1 cellular context compared by ENCODE assay signal in the genomic region with DNA sequence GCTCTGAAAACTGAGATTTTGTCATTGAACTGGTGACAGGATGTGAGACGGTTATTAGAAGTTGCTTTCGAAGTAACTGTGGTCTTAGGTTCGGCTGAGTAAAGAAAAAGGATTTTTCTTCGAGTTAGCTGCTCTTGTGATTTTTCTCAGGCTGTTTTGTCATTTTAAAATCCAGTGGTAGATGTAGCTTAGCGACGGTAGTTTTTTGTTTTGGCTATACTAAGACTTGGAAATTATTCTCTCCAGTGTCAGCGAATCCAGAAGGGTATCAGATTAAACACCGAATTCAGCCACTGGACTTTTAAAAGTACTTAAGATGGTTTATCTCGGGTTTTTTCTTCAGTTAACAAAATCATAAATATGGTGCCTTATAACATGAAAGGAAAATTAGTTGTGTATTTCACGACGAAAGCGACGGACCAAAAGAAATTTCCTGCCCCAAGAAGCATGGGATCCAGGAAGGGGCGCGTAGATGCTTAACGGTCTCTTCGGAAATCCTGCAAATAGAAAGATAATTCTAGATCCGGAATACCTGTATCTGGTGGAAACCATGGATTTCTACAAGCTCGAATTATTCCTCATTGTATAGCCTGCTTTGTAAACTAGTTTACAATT.
TF ChIP-seq lines count a peak whose summit lies in the region.

No MANE protein-coding gene starts in this region.

TF ChIP-seq in HepG2, 621 proteins besides CTCF, POLR2A, EP300 and RAD21 (continued from another document):
- TF ChIP-seq, protein P1, sequence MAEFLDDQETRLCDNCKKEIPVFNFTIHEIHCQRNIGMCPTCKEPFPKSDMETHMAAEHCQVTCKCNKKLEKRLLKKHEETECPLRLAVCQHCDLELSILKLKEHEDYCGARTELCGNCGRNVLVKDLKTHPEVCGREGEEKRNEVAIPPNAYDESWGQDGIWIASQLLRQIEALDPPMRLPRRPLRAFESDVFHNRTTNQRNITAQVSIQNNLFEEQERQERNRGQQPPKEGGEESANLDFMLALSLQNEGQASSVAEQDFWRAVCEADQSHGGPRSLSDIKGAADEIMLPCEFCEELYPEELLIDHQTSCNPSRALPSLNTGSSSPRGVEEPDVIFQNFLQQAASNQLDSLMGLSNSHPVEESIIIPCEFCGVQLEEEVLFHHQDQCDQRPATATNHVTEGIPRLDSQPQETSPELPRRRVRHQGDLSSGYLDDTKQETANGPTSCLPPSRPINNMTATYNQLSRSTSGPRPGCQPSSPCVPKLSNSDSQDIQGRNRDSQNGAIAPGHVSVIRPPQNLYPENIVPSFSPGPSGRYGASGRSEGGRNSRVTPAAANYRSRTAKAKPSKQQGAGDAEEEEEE (CRISPR knock-in tag; IDR thresholded peaks at IDR 0.05; ENCODE audit: borderline replicate concordance), result no peak
- TF ChIP-seq, protein P2, sequence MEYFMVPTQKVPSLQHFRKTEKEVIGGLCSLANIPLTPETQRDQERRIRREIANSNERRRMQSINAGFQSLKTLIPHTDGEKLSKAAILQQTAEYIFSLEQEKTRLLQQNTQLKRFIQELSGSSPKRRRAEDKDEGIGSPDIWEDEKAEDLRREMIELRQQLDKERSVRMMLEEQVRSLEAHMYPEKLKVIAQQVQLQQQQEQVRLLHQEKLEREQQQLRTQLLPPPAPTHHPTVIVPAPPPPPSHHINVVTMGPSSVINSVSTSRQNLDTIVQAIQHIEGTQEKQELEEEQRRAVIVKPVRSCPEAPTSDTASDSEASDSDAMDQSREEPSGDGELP (IDR thresholded peaks at IDR 0.05; ENCODE audit: borderline replicate concordance, low read depth), result no peak
- TF ChIP-seq SALL2 (CRISPR knock-in tag; IDR thresholded peaks at IDR 0.05) (no peak), BORCS8-MEF2B (CRISPR knock-in tag; IDR thresholded peaks at IDR 0.05) (no peak), ZNF264 (CRISPR knock-in tag; IDR thresholded peaks at IDR 0.05) (no peak; the same call in 1 of the 2 replicates), ZFP1 (CRISPR knock-in tag; IDR thresholded peaks at IDR 0.05) (no peak), ZBTB20 (CRISPR knock-in tag; IDR thresholded peaks at IDR 0.05; ENCODE audit: borderline replicate concordance, low read depth) (no peak), ONECUT2 (CRISPR knock-in tag; IDR thresholded peaks at IDR 0.05) (no peak), NFYB (CRISPR knock-in tag; IDR thresholded peaks at IDR 0.05) (no peak), ZNF367 (CRISPR knock-in tag; IDR thresholded peaks at IDR 0.05; ENCODE audit: borderline replicate concordance) (no peak), ZEB1 (IDR thresholded peaks at IDR 0.05; ENCODE audit: insufficient replicate concordance, low read depth) (peak; percentile 19), NFIB (CRISPR knock-in tag; IDR thresholded peaks at IDR 0.05; ENCODE audit: borderline replicate concordance) (no peak), RORA (CRISPR knock-in tag; IDR thresholded peaks at IDR 0.05) (no peak), FOXJ3 (CRISPR knock-in tag; IDR thresholded peaks at IDR 0.05; ENCODE audit: borderline replicate concordance) (peak; percentile 60; the same call in 1 of the 2 replicates), WIZ (CRISPR knock-in tag; IDR thresholded peaks at IDR 0.05) (no peak), GATA4 (IDR thresholded peaks at IDR 0.05; ENCODE audit: borderline replicate concordance, low read depth) (no peak), SOX6 (IDR thresholded peaks at IDR 0.05) (no peak), SOX6 (CRISPR knock-in tag; IDR thresholded peaks at IDR 0.05) (no peak), ZNF703 (CRISPR knock-in tag; IDR thresholded peaks at IDR 0.05; ENCODE audit: borderline replicate concordance) (no peak), GATAD2A (CRISPR knock-in tag; IDR thresholded peaks at IDR 0.05) (no peak)
- TF ChIP-seq, protein P3, sequence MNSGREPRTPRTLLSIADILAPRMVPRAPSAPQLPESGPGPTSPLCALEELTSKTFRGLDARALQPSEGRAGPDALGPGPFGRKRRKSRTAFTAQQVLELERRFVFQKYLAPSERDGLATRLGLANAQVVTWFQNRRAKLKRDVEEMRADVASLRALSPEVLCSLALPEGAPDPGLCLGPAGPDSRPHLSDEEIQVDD (CRISPR knock-in tag; IDR thresholded peaks at IDR 0.05; ENCODE audit: borderline replicate concordance), result no peak
- TF ChIP-seq, protein P4, sequence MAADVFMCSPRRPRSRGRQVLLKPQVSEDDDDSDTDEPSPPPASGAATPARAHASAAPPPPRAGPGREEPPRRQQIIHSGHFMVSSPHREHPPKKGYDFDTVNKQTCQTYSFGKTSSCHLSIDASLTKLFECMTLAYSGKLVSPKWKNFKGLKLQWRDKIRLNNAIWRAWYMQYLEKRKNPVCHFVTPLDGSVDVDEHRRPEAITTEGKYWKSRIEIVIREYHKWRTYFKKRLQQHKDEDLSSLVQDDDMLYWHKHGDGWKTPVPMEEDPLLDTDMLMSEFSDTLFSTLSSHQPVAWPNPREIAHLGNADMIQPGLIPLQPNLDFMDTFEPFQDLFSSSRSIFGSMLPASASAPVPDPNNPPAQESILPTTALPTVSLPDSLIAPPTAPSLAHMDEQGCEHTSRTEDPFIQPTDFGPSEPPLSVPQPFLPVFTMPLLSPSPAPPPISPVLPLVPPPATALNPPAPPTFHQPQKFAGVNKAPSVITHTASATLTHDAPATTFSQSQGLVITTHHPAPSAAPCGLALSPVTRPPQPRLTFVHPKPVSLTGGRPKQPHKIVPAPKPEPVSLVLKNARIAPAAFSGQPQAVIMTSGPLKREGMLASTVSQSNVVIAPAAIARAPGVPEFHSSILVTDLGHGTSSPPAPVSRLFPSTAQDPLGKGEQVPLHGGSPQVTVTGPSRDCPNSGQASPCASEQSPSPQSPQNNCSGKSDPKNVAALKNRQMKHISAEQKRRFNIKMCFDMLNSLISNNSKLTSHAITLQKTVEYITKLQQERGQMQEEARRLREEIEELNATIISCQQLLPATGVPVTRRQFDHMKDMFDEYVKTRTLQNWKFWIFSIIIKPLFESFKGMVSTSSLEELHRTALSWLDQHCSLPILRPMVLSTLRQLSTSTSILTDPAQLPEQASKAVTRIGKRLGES (CRISPR knock-in tag; IDR thresholded peaks at IDR 0.05; ENCODE audit: borderline replicate concordance), result no peak
- TF ChIP-seq, protein P5, sequence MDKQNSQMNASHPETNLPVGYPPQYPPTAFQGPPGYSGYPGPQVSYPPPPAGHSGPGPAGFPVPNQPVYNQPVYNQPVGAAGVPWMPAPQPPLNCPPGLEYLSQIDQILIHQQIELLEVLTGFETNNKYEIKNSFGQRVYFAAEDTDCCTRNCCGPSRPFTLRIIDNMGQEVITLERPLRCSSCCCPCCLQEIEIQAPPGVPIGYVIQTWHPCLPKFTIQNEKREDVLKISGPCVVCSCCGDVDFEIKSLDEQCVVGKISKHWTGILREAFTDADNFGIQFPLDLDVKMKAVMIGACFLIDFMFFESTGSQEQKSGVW (CRISPR knock-in tag; IDR thresholded peaks at IDR 0.05; ENCODE audit: borderline replicate concordance), result no peak
- TF ChIP-seq, protein P6, sequence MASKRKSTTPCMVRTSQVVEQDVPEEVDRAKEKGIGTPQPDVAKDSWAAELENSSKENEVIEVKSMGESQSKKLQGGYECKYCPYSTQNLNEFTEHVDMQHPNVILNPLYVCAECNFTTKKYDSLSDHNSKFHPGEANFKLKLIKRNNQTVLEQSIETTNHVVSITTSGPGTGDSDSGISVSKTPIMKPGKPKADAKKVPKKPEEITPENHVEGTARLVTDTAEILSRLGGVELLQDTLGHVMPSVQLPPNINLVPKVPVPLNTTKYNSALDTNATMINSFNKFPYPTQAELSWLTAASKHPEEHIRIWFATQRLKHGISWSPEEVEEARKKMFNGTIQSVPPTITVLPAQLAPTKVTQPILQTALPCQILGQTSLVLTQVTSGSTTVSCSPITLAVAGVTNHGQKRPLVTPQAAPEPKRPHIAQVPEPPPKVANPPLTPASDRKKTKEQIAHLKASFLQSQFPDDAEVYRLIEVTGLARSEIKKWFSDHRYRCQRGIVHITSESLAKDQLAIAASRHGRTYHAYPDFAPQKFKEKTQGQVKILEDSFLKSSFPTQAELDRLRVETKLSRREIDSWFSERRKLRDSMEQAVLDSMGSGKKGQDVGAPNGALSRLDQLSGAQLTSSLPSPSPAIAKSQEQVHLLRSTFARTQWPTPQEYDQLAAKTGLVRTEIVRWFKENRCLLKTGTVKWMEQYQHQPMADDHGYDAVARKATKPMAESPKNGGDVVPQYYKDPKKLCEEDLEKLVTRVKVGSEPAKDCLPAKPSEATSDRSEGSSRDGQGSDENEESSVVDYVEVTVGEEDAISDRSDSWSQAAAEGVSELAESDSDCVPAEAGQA (IDR thresholded peaks at IDR 0.05; ENCODE audit: low read depth), result no peak
- TF ChIP-seq, protein P6 (CRISPR knock-in tag; IDR thresholded peaks at IDR 0.05; ENCODE audit: borderline replicate concordance), result no peak
- TF ChIP-seq, protein P7, sequence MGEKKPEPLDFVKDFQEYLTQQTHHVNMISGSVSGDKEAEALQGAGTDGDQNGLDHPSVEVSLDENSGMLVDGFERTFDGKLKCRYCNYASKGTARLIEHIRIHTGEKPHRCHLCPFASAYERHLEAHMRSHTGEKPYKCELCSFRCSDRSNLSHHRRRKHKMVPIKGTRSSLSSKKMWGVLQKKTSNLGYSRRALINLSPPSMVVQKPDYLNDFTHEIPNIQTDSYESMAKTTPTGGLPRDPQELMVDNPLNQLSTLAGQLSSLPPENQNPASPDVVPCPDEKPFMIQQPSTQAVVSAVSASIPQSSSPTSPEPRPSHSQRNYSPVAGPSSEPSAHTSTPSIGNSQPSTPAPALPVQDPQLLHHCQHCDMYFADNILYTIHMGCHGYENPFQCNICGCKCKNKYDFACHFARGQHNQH (CRISPR knock-in tag; IDR thresholded peaks at IDR 0.05), result no peak
- TF ChIP-seq, protein P8, sequence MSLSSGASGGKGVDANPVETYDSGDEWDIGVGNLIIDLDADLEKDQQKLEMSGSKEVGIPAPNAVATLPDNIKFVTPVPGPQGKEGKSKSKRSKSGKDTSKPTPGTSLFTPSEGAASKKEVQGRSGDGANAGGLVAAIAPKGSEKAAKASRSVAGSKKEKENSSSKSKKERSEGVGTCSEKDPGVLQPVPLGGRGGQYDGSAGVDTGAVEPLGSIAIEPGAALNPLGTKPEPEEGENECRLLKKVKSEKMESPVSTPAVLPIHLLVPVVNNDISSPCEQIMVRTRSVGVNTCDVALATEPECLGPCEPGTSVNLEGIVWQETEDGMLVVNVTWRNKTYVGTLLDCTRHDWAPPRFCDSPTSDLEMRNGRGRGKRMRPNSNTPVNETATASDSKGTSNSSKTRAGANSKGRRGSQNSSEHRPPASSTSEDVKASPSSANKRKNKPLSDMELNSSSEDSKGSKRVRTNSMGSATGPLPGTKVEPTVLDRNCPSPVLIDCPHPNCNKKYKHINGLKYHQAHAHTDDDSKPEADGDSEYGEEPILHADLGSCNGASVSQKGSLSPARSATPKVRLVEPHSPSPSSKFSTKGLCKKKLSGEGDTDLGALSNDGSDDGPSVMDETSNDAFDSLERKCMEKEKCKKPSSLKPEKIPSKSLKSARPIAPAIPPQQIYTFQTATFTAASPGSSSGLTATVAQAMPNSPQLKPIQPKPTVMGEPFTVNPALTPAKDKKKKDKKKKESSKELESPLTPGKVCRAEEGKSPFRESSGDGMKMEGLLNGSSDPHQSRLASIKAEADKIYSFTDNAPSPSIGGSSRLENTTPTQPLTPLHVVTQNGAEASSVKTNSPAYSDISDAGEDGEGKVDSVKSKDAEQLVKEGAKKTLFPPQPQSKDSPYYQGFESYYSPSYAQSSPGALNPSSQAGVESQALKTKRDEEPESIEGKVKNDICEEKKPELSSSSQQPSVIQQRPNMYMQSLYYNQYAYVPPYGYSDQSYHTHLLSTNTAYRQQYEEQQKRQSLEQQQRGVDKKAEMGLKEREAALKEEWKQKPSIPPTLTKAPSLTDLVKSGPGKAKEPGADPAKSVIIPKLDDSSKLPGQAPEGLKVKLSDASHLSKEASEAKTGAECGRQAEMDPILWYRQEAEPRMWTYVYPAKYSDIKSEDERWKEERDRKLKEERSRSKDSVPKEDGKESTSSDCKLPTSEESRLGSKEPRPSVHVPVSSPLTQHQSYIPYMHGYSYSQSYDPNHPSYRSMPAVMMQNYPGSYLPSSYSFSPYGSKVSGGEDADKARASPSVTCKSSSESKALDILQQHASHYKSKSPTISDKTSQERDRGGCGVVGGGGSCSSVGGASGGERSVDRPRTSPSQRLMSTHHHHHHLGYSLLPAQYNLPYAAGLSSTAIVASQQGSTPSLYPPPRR (CRISPR knock-in tag; IDR thresholded peaks at IDR 0.05; ENCODE audit: borderline replicate concordance), result no peak
